13 cellular contexts compared by ENCODE assay signal in the genomic region with DNA sequence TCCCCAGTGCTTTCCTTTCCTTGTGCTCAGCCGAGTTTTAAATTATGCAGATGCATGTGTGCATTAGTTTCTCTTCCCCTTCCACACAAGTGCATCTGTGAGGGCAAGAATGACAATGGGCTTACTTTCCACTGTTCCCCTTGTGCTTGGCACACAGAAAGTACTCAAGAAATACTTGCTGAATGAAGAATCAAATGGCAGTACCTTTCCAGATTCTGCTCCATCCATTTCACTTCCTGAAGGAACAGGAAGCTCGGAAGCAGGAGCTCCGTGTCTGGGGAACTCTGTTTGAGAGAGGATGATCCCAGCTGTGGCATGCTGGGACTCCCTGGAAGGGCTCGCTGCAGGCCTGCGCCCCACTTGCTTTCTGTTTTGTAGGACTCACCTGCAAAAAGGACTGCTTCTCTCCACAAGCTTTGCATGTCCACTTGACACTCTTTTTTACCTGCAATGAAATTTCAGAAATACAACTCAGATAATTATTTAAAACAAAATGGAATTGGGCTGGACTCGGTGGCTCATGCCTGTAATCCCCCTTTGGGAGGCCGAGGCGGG. TPM values are rescaled to one million over a fixed set of nuclear protein-coding genes. Genes with fewer than 3 reads are reported as not detected.
DNase-seq lines count a peak whose midpoint lies in the region; ATAC-seq and TF ChIP-seq lines count a peak whose summit lies in the region.
"Had no signal": no experiment of that assay in that cellular context is flagged by ENCODE, and none has a peak within 500 bp of the region (broad histone marks: within the 10 kb centered on the region; RNA-seq: fewer than 3 reads in every experiment).

No MANE protein-coding gene starts in this region.

- peaks cover 22% of the 10 kb centered on the region for H3K36me3 Mint-ChIP-seq in GM23338 (ENCODE audit: low read depth)
- H3K36me3 Mint-ChIP-seq in naive thymus-derived CD4-positive, alpha-beta T cell: peaks cover 0 to 18% (median 15%) of the 10 kb centered on the region in 5 donors

- H4K20me1 ChIP-seq in GM23338 (replicated peaks; ENCODE audit: insufficient read depth): peaks cover 9% of the 10 kb centered on the region; the same call in 1 of the 2 replicates

- intact Hi-C loops in naive thymus-derived CD4-positive, alpha-beta T cell (cut with micrococcal nuclease): loop anchor here in 1 of 2 donors (10.0 kb wide), 1 partner anchor 442 kb away; a partner anchor contains a TSS
- intact Hi-C loops in prostate gland (cut with DNase I): no loop called here

- TF ChIP-seq CTCF in GM23338 (conservative IDR thresholded peaks at IDR 0.05; ENCODE audit: low read depth in 2 of 2) (no peak), prostate gland (IDR thresholded peaks at IDR 0.05) (no peak)

- H3K4me2 ChIP-seq in GM23338: no peak overlapping the region

- DNase-seq in GM23338 (ENCODE audit: low spot score) (no peak), iPS-NIHi11 (ENCODE audit: low spot score) (no peak), prostate gland (ENCODE audit: low spot score) (no peak), 8988T (no peak)
- DNase-seq in naive thymus-derived CD4-positive, alpha-beta T cell: no peak
- DNase-seq in stimulated activated CD4-positive, alpha-beta T cell treated with anti-CD3 and anti-CD28 coated beads, Interleukin-2, amount 100 ng/mL, for 48 hours: no peak
- DNase-seq: central memory CD4-positive, alpha-beta T cell; DND-41; NCI-H1092 treated with DMSO at 0.1 percent for 48 hours; SHP77 treated with DMSO at 0.1 percent for 48 hours had no signal

- WGBS in prostate gland: 83% methylated on average over 8 of the region's 8 CpGs

- H3K4me1 Mint-ChIP-seq in GM23338: peaks cover 12% of the 10 kb centered on the region; the same call in 2 of the 3 replicates
- H3K4me1 Mint-ChIP-seq in naive thymus-derived CD4-positive, alpha-beta T cell: peaks cover 7 to 35% (median 20%) of the 10 kb centered on the region in 7 donors

- peaks cover 36% of the 10 kb centered on the region for H3K79me2 ChIP-seq in GM23338 (replicated peaks; ENCODE audit: insufficient read depth)

- CTCF ChIA-PET in naive thymus-derived CD4-positive, alpha-beta T cell (lab: Charles Lee): interaction anchor here (1.4 kb wide), 2 partner anchors 51 to 56 kb away, joined by 3 to 5 read pairs; no protein-coding TSS in a partner anchor

- peaks cover 16% of the 10 kb centered on the region for H3K27me3 Mint-ChIP-seq in GM23338 (ENCODE audit: insufficient read depth, low read depth, poor library complexity)
- H3K27me3 Mint-ChIP-seq in naive thymus-derived CD4-positive, alpha-beta T cell: no peaks in the 10 kb centered on the region

- H3K4me1 ChIP-seq in GM23338 (ENCODE audit: insufficient read depth): no peaks in the 10 kb centered on the region
- peaks cover 5 to 12% of the 10 kb centered on the region in 2 donors for H3K4me1 ChIP-seq in naive thymus-derived CD4-positive, alpha-beta T cell (ENCODE audit: control insufficient read depth in 2 of 2, insufficient read depth in 2 of 2, low read length in 2 of 2)
- H3K4me1 ChIP-seq in prostate gland (replicated peaks): no peaks in the 10 kb centered on the region

- H3K36me3 ChIP-seq in GM23338 (ENCODE audit: insufficient read depth): peaks cover 16% of the 10 kb centered on the region
- peaks cover 0 to 43% (median 18%) of the 10 kb centered on the region in 3 experiments for H3K36me3 ChIP-seq in naive thymus-derived CD4-positive, alpha-beta T cell (ENCODE audit: control insufficient read depth in 2 of 3, insufficient read depth in 3 of 3, low read length in 3 of 3)
- peaks cover 8 to 21% of the 10 kb centered on the region in 2 donors for H3K36me3 ChIP-seq in prostate gland

- no peak overlapping the region for H3K4me3 ChIP-seq in GM23338
- no peak overlapping the region for H3K4me3 ChIP-seq in naive thymus-derived CD4-positive, alpha-beta T cell (ENCODE audit: low read length)
- no peak overlapping the region for H3K4me3 ChIP-seq in prostate gland
- H3K4me3 ChIP-seq: suprapubic skin had no signal

- no peaks in the 10 kb centered on the region for H3K9me3 ChIP-seq in naive thymus-derived CD4-positive, alpha-beta T cell (ENCODE audit: control insufficient read depth in 2 of 3, low read length in 3 of 3)
- H3K9me3 ChIP-seq in prostate gland: no peaks in the 10 kb centered on the region
- H3K9me3 ChIP-seq: suprapubic skin had no signal

- H3K4me3 Mint-ChIP-seq in GM23338: no peak overlapping the region
- H3K4me3 Mint-ChIP-seq in naive thymus-derived CD4-positive, alpha-beta T cell: no peak overlapping the region

- H3K9me3 Mint-ChIP-seq in GM23338: no peaks in the 10 kb centered on the region
- H3K9me3 Mint-ChIP-seq in naive thymus-derived CD4-positive, alpha-beta T cell: no peaks in the 10 kb centered on the region

- H3K9me2 ChIP-seq in GM23338 (ENCODE audit: insufficient read depth): no peaks in the 10 kb centered on the region

- no peak overlapping the region for H3K27ac Mint-ChIP-seq in GM23338
- no peak overlapping the region for H3K27ac Mint-ChIP-seq in naive thymus-derived CD4-positive, alpha-beta T cell

- H3K27me3 ChIP-seq in GM23338 (ENCODE audit: insufficient read depth) (no peaks in the 10 kb centered on the region), prostate gland (replicated peaks; ENCODE audit: insufficient read depth) (no peaks in the 10 kb centered on the region)
- H3K27me3 ChIP-seq in naive thymus-derived CD4-positive, alpha-beta T cell (ENCODE audit: control insufficient read depth in 2 of 2, insufficient read depth in 2 of 2, low read length in 2 of 2): no peaks in the 10 kb centered on the region
- H3K27me3 ChIP-seq: suprapubic skin had no signal

- POLR2A ChIA-PET in naive thymus-derived CD4-positive, alpha-beta T cell (lab: Charles Lee): no interaction called here

- H3F3A ChIP-seq in GM23338 (replicated peaks; ENCODE audit: low read depth): peaks cover 6% of the 10 kb centered on the region; the same call in 1 of the 2 replicates

- no peak overlapping the region for H2AFZ ChIP-seq in GM23338

- TF ChIP-seq POLR2A in prostate gland (IDR thresholded peaks at IDR 0.05): no peak

- ATAC-seq in GM19025 (IDR thresholded peaks at IDR 0.05; ENCODE audit: low read depth, unreplicated experiment): peak; percentile 79
- no peak for ATAC-seq in GM23338
- peak; percentile 82 for ATAC-seq in HG03469 (IDR thresholded peaks at IDR 0.05; ENCODE audit: unreplicated experiment)
- ATAC-seq in naive thymus-derived CD4-positive, alpha-beta T cell: peak; percentile 41

- H3K27ac ChIP-seq in GM23338 (ENCODE audit: low read depth) (0 out of 2 replicates have a peak overlapping the region, but pooled peaks have one; percentile 26), prostate gland (no peak overlapping the region)
- no peak overlapping the region for H3K27ac ChIP-seq in naive thymus-derived CD4-positive, alpha-beta T cell (ENCODE audit: low read depth, low read length)
- H3K27ac ChIP-seq: suprapubic skin had no signal

RNA-seq across cellular contexts. Expression of a gene that starts 5.5 kb away (rescaled TPM):
- total RNA-seq in GM23338 (2014; rRNA removed; shearing (Covaris generic)): 29.4 and 34.4 TPM in 2 replicates
- polyA plus RNA-seq in GM23338 (2016; fragmentation: Nextera tagmentation; extraction: Ambion mirVana): 18.0 and 18.2 TPM in 2 replicates
- 100 to 1,000 TPM in 2 of 5 experiments, 10 to 100 TPM in 3; 27.9 to 133 (median 43.3) TPM for total RNA-seq in naive thymus-derived CD4-positive, alpha-beta T cell
- 10 to 100 TPM; 19.4 to 23.8 TPM for polyA plus RNA-seq in naive thymus-derived CD4-positive, alpha-beta T cell
- total RNA-seq in prostate gland: 10 to 100 TPM; 30.0 to 55.2 TPM

RNA-seq across cellular contexts. Expression of a gene that starts 32.4 kb away (rescaled TPM):
- 83.6 and 92.6 TPM in 2 replicates for total RNA-seq in GM23338 (2014; rRNA removed; shearing (Covaris generic))
- polyA plus RNA-seq in GM23338 (2016; fragmentation: Nextera tagmentation; extraction: Ambion mirVana): 52.5 and 58.0 TPM in 2 replicates
- total RNA-seq in naive thymus-derived CD4-positive, alpha-beta T cell: 100 to 1,000 TPM; 173 to 309 (median 233) TPM
- 100 to 1,000 TPM; 129 to 178 TPM for polyA plus RNA-seq in naive thymus-derived CD4-positive, alpha-beta T cell
- 100 to 1,000 TPM; 377 to 527 TPM for total RNA-seq in prostate gland

RNA-seq across cellular contexts. Expression of a gene that starts 46.4 kb away (rescaled TPM):
- total RNA-seq in GM23338 (2014; rRNA removed; shearing (Covaris generic)): 101 and 102 TPM in 2 replicates
- polyA plus RNA-seq in GM23338 (2016; fragmentation: Nextera tagmentation; extraction: Ambion mirVana): 32.3 and 37.7 TPM in 2 replicates
- 100 to 1,000 TPM in 4 of 5 experiments, 10 to 100 TPM in 1; 98.3 to 143 (median 118) TPM for total RNA-seq in naive thymus-derived CD4-positive, alpha-beta T cell
- polyA plus RNA-seq in naive thymus-derived CD4-positive, alpha-beta T cell: 10 to 100 TPM; 12.3 to 19.0 TPM
- total RNA-seq in prostate gland: 100 to 1,000 TPM in 1 of 2 donors, 10 to 100 TPM in 1; 82.7 to 142 TPM

RNA-seq across cellular contexts. Expression of a gene that starts 54.6 kb away (rescaled TPM):
- 34.5 and 38.0 TPM in 2 replicates for total RNA-seq in GM23338 (2014; rRNA removed; shearing (Covaris generic))
- 17.1 and 19.0 TPM in 2 replicates for polyA plus RNA-seq in GM23338 (2016; fragmentation: Nextera tagmentation; extraction: Ambion mirVana)
- 100 to 1,000 TPM in 1 of 5 experiments, 10 to 100 TPM in 4; 71.3 to 117 (median 86.9) TPM for total RNA-seq in naive thymus-derived CD4-positive, alpha-beta T cell
- polyA plus RNA-seq in naive thymus-derived CD4-positive, alpha-beta T cell: 10 to 100 TPM; 19.3 to 58.5 TPM
- 100 to 1,000 TPM in 1 of 2 donors, 10 to 100 TPM in 1; 64.1 to 163 TPM for total RNA-seq in prostate gland

RNA-seq across cellular contexts. Expression of a gene that starts 59.3 kb away (rescaled TPM):
- total RNA-seq in GM23338 (2014; rRNA removed; shearing (Covaris generic)): 1.2 and 10.1 TPM in 2 replicates
- 4.0 and 5.8 TPM in 2 replicates for polyA plus RNA-seq in GM23338 (2016; fragmentation: Nextera tagmentation; extraction: Ambion mirVana)
- 1 to 10 TPM; 2.0 to 8.1 (median 6.0) TPM for total RNA-seq in naive thymus-derived CD4-positive, alpha-beta T cell
- polyA plus RNA-seq in naive thymus-derived CD4-positive, alpha-beta T cell: 1 to 10 TPM in 1 of 2 donors, under 1 TPM in 1; 0.97 to 1.2 TPM
- 1 to 10 TPM; 7.8 to 8.2 TPM for total RNA-seq in prostate gland
